In genomic region chr6:150004101-150004782, GRCh38 we compare ENCODE assay signal across 8 cellular contexts. TPM values are rescaled to one million over a fixed set of nuclear protein-coding genes. Genes with fewer than 3 reads are reported as not detected.
DNase-seq lines count a peak whose midpoint lies in the region; ATAC-seq, FAIRE-seq and TF ChIP-seq lines count a peak whose summit lies in the region.

No MANE protein-coding gene starts in this region.

- no TSS peak for BruUV-seq in HepG2 (replicated peaks; lab: Mats Ljungman, UMichigan)

- no peak overlapping the region for H2AFZ ChIP-seq in HepG2 (ENCODE audit: low read length)

- H3K4me2 ChIP-seq in HepG2 (ENCODE audit: low read depth, low read length) = peak overlapping the region; percentile 74

- peak overlapping the region; percentile 59 to 78 (median 77); a peak in 5 of 6 replicates for H3K4me3 ChIP-seq in HepG2 (replicated peaks in 1 of 3; ENCODE audit: insufficient read depth in 1 of 3, low read depth in 2 of 3, low read length in 3 of 3)
- H3K4me3 ChIP-seq in transverse colon = peak overlapping the region in 3 of 4 donors; percentile 43 to 62 (median 50)

- ATAC-seq in HG03571 (IDR thresholded peaks at IDR 0.05; ENCODE audit: unreplicated experiment) (peak; percentile 18), HepG2 (peak; percentile 2; the same call in 2 of the 3 replicates), GM18519 (IDR thresholded peaks at IDR 0.05; ENCODE audit: low FRiP score, unreplicated experiment) (no peak)

- CTCF ChIA-PET in HepG2 (lab: Yijun Ruan, JAX; ENCODE audit: low intra/inter-chr PET ratio, low total read pairs) = no interaction called here

- DNase-seq in activated naive CD4-positive, alpha-beta T cell treated with Interleukin-2 at 50 U/mL for 16 hours = peak; percentile 49
- DNase-seq in activated naive CD4-positive, alpha-beta T cell (lab: John Stamatoyannopoulos, UW) = no peak
- peak; percentile 40 for DNase-seq in activated gamma-delta T cell treated with anti-CD3 and anti-CD28 coated beads, Interleukin-2, amount 50 U/mL, for 16 hours (ENCODE audit: low read depth)
- no peak for DNase-seq in HepG2 (ENCODE audit: low spot score)
- DNase-seq in transverse colon = no peak
- no peak for DNase-seq in NCI-H82 (lab: John Stamatoyannopoulos, UW)

- H4K20me1 ChIP-seq in HepG2 (ENCODE audit: insufficient read depth, low read length) = no peaks in the 10 kb centered on the region

- no peak for FAIRE-seq in HepG2 (lab: Jason Lieb, UNC)

- intact Hi-C loops in HepG2 (cut with micrococcal nuclease; ENCODE audit: unreplicated experiment) (no loop called here), transverse colon (cut with DNase I; ENCODE audit: low total_unique reads) (no loop called here)

- H3K4me1 ChIP-seq in HepG2 (ENCODE audit: insufficient read depth, low read length) (peaks cover 13% of the 10 kb centered on the region; the same call in 1 of the 2 replicates), transverse colon (peaks cover 3 to 15% (median 8%) of the 10 kb centered on the region in 4 donors)

- TF ChIP-seq POLR2A in HepG2 (IDR thresholded peaks at IDR 0.05; ENCODE audit: insufficient read depth in 1 of 2, low read depth in 2 of 2, low read length in 2 of 2) (no peak), transverse colon (IDR thresholded peaks at IDR 0.05) (no peak)

- H3K27ac ChIP-seq in HepG2 (ENCODE audit: extremely low read length, insufficient read depth, low read length) = no peak overlapping the region
- H3K27ac ChIP-seq in transverse colon = no peak overlapping the region

- H3K9me3 ChIP-seq in HepG2 (ENCODE audit: low read length) (no peaks in the 10 kb centered on the region), transverse colon (no peaks in the 10 kb centered on the region)

- TF ChIP-seq EP300 in HepG2 (IDR thresholded peaks at IDR 0.05; ENCODE audit: low read depth in 2 of 2, low read length in 2 of 2) (no peak), HepG2 (CRISPR knock-in tag; IDR thresholded peaks at IDR 0.05; ENCODE audit: borderline replicate concordance) (no peak), transverse colon (IDR thresholded peaks at IDR 0.05; ENCODE audit: low read depth) (no peak)

- no peak overlapping the region for H3K9ac ChIP-seq in HepG2 (ENCODE audit: insufficient read depth, low read depth, low read length)

- in situ Hi-C loops in HepG2 (cut with HindIII; ENCODE audit: extremely low pct_ligation_motif_present, low pct_unique_long_range_greater_than_20kb) (loop anchor here (10.0 kb wide), 1 partner anchor 159 kb away; no protein-coding TSS in a partner anchor), transverse colon (cut with MboI; ENCODE audit: low pct_ligation_motif_present in 1 of 4, low pct_unique_long_range_greater_than_20kb in 1 of 4, low sequenced_read_pairs in 3 of 4) (loop anchor here in 2 of 4 donors (25.0 kb wide), 1 partner anchor 167 kb away; no protein-coding TSS in a partner anchor)

- TF ChIP-seq RAD21 in HepG2 (CRISPR knock-in tag; IDR thresholded peaks at IDR 0.05) = no peak

- H3K27me3 ChIP-seq in HepG2 (ENCODE audit: control insufficient read depth in 1 of 2, insufficient read depth in 2 of 2, low read length in 2 of 2) = peaks cover 5 to 32% of the 10 kb centered on the region in 2 experiments; a peak in 3 of 5 replicates
- H3K27me3 ChIP-seq in transverse colon = peaks cover 89% of the 10 kb centered on the region

- TF ChIP-seq CTCF in HepG2 (CRISPR knock-in tag; IDR thresholded peaks at IDR 0.05) (no peak), transverse colon (IDR thresholded peaks at IDR 0.05) (no peak)

- POLR2A ChIA-PET in HepG2 (lab: Yijun Ruan, JAX) = no interaction called here

- H3K79me2 ChIP-seq in HepG2 (ENCODE audit: insufficient read depth, low read length) = no peaks in the 10 kb centered on the region

- H3K36me3 ChIP-seq in HepG2 (replicated peaks in 1 of 2; ENCODE audit: control insufficient read depth in 1 of 2, insufficient read depth in 2 of 2, low read length in 2 of 2) (no peaks in the 10 kb centered on the region), transverse colon (no peaks in the 10 kb centered on the region)

- WGBS in HepG2 (ENCODE audit: low lambda C conversion rate) = 40% methylated on average over 14 of the region's 14 CpGs
- WGBS in transverse colon (ENCODE audit: low coverage in 1 of 2), 2 donors = 20 to 35% methylated on average over 1 to 14 of the region's 14 CpGs

TF ChIP-seq in HepG2, 621 proteins besides CTCF, POLR2A, EP300 and RAD21:
- TF ChIP-seq ZNF547 (CRISPR knock-in tag; IDR thresholded peaks at IDR 0.05) (0 out of 2 replicates have a peak, but pooled peaks have one; percentile 3), RFX5 (IDR thresholded peaks at IDR 0.05; ENCODE audit: low read depth, low read length) (no peak), MXD1 (CRISPR knock-in tag; IDR thresholded peaks at IDR 0.05) (no peak), PHF21A (CRISPR knock-in tag; IDR thresholded peaks at IDR 0.05) (no peak), ZNF556 (CRISPR knock-in tag; IDR thresholded peaks at IDR 0.05; ENCODE audit: borderline replicate concordance) (0 out of 2 replicates have a peak, but pooled peaks have one; percentile 3)
TF ChIP-seq in HepG2: peak in this region for 2.

RNA-seq across cellular contexts. Expression of gene RAET1L, which starts 21.1 kb away (rescaled TPM):
- total RNA-seq in HepG2 (2016; rRNA removed; fragmentation: Illumina TruSeq; extraction: Trizol) (not detected in 2 replicates), transverse colon (not detected)
- not detected in 2 replicates for total RNA-seq in HepG2 (2016; cell fraction: cytosol; rRNA removed; fragmentation: Illumina TruSeq; extraction: Trizol; ENCODE audit: low read depth)
- not detected in 2 replicates for total RNA-seq in HepG2 (2016; cell fraction: insoluble cytoplasmic fraction; rRNA removed; fragmentation: Illumina TruSeq; extraction: Trizol)
- total RNA-seq in HepG2 (2016; cell fraction: membrane; rRNA removed; fragmentation: Illumina TruSeq; extraction: Trizol) = not detected in 2 replicates
- total RNA-seq in HepG2 (2016; cell fraction: nucleus; rRNA removed; fragmentation: Illumina TruSeq; extraction: Trizol) = not detected in 2 replicates
- not detected in 2 replicates for polyA plus RNA-seq in HepG2 (2011; rRNA removed)
- not detected in 2 replicates for polyA plus RNA-seq in HepG2 (2011; cell fraction: cytosol; rRNA removed)
- polyA plus RNA-seq in HepG2 (2011; cell fraction: nucleus; rRNA removed) = not detected in 2 replicates
- not detected in 2 replicates for polyA plus RNA-seq in HepG2 (2012)
- polyA plus RNA-seq in HepG2 (2016; cell fraction: cytosol; fragmentation: Illumina TruSeq; extraction: Trizol; ENCODE audit: low read depth) = not detected in 2 replicates
- not detected in 2 replicates for polyA plus RNA-seq in HepG2 (2016; cell fraction: insoluble cytoplasmic fraction; fragmentation: Illumina TruSeq; extraction: Trizol; ENCODE audit: low read depth)
- not detected in 2 replicates for polyA plus RNA-seq in HepG2 (2016; cell fraction: membrane; fragmentation: Illumina TruSeq; extraction: Trizol; ENCODE audit: low read depth)
- polyA plus RNA-seq in HepG2 (2016; cell fraction: nucleus; fragmentation: Illumina TruSeq; extraction: Trizol; ENCODE audit: insufficient read depth, low read depth) = not detected in 2 replicates
- 0.26 TPM in 1 of 2 replicates, not detected in the other for polyA minus RNA-seq in HepG2 (2011; rRNA and poly(A)+ RNA removed; ENCODE audit: low replicate concordance)
- polyA minus RNA-seq in HepG2 (2011; cell fraction: cytosol; rRNA and poly(A)+ RNA removed) = not detected in 2 replicates
- polyA minus RNA-seq in HepG2 (2011; cell fraction: nucleus; rRNA and poly(A)+ RNA removed) = not detected in 2 replicates

RNA-seq across cellular contexts. Expression of gene ULBP1, which starts 40.5 kb away (rescaled TPM):
- total RNA-seq in HepG2 (2016; rRNA removed; fragmentation: Illumina TruSeq; extraction: Trizol) (0.04 TPM in 1 of 2 replicates, not detected in the other), transverse colon (not detected)
- not detected in 2 replicates for total RNA-seq in HepG2 (2016; cell fraction: cytosol; rRNA removed; fragmentation: Illumina TruSeq; extraction: Trizol; ENCODE audit: low read depth)
- 0.06 TPM in 1 of 2 replicates, not detected in the other for total RNA-seq in HepG2 (2016; cell fraction: insoluble cytoplasmic fraction; rRNA removed; fragmentation: Illumina TruSeq; extraction: Trizol)
- not detected in 2 replicates for total RNA-seq in HepG2 (2016; cell fraction: membrane; rRNA removed; fragmentation: Illumina TruSeq; extraction: Trizol)
- 0.12 TPM in 1 of 2 replicates, not detected in the other for total RNA-seq in HepG2 (2016; cell fraction: nucleus; rRNA removed; fragmentation: Illumina TruSeq; extraction: Trizol)
- polyA plus RNA-seq in HepG2 (2011; rRNA removed) = 0.08 and 0.09 TPM in 2 replicates
- polyA plus RNA-seq in HepG2 (2011; cell fraction: cytosol; rRNA removed) = 0.11 and 0.13 TPM in 2 replicates
- polyA plus RNA-seq in HepG2 (2011; cell fraction: nucleus; rRNA removed) = 0.05 and 0.10 TPM in 2 replicates
- 0.27 and 0.39 TPM in 2 replicates for polyA plus RNA-seq in HepG2 (2012)
- not detected in 2 replicates for polyA plus RNA-seq in HepG2 (2016; cell fraction: cytosol; fragmentation: Illumina TruSeq; extraction: Trizol; ENCODE audit: low read depth)
- 0.09 TPM in 1 of 2 replicates, not detected in the other for polyA plus RNA-seq in HepG2 (2016; cell fraction: insoluble cytoplasmic fraction; fragmentation: Illumina TruSeq; extraction: Trizol; ENCODE audit: low read depth)
- not detected in 2 replicates for polyA plus RNA-seq in HepG2 (2016; cell fraction: membrane; fragmentation: Illumina TruSeq; extraction: Trizol; ENCODE audit: low read depth)
- polyA plus RNA-seq in HepG2 (2016; cell fraction: nucleus; fragmentation: Illumina TruSeq; extraction: Trizol; ENCODE audit: insufficient read depth, low read depth) = 0.16 TPM in 1 of 2 replicates, not detected in the other
- polyA minus RNA-seq in HepG2 (2011; rRNA and poly(A)+ RNA removed; ENCODE audit: low replicate concordance) = 0.06 and 0.21 TPM in 2 replicates
- not detected in 2 replicates for polyA minus RNA-seq in HepG2 (2011; cell fraction: cytosol; rRNA and poly(A)+ RNA removed)
- polyA minus RNA-seq in HepG2 (2011; cell fraction: nucleus; rRNA and poly(A)+ RNA removed) = 0.12 and 0.13 TPM in 2 replicates

Comparison
In these comparisons a context has a peak if more than half of its experiments do, and no peak if none do; other contexts are left out.
1. DNase-seq: peak in activated naive CD4-positive, alpha-beta T cell treated with Interleukin-2 at 50 U/mL for 16 hours (single experiment) and activated gamma-delta T cell treated with anti-CD3 and anti-CD28 coated beads, Interleukin-2, amount 50 U/mL, for 16 hours (single experiment); none in activated naive CD4-positive, alpha-beta T cell (0 of 4), HepG2 (single experiment), transverse colon (single experiment) and NCI-H82 (single experiment).